ENCODE assay signal across 17 cellular contexts in the genomic region with DNA sequence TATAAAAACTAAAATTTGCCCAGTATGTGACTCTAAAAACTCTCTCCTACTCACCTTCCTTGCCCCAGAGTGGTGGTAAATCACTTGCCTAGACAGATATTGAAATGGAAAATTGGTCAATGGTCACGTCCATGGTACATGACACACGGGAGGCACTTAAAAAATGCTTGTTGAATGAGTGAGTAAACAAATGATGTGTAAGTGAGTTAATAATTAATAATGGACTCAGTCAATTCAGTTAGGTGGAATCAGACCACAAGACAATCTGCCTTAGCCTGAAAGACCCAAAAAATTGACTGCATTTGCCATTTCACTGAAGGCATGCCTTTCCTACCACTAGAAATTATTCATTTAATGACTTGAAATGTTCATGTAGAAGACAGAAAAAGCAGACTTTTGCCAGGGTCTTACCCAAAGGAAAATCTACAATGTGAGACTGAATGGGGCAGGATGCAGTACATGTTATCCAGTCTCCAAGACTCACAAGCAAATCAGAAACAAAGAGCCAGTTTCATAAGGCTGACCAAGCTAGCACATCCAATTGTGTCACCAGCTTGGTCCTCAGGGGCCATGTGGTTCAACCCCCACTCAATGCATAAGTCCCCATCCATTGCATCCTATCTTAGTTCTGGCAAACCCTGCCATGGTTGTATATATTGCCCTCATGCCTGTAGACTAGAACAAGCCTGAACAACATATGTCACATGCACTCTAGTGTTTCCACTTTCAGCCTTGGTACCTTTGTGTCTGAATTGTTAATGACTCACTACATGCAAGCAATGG.
DNase-seq lines count a peak whose midpoint lies in the region; ATAC-seq and TF ChIP-seq lines count a peak whose summit lies in the region.
"Had no signal": no experiment of that assay in that cellular context is flagged by ENCODE, and none has a peak within 500 bp of the region (broad histone marks: within the 10 kb centered on the region; RNA-seq: fewer than 3 reads in every experiment).

No MANE protein-coding gene starts in this region.

- H3K4me3 Mint-ChIP-seq in natural killer cell = no peak overlapping the region
- H3K4me3 Mint-ChIP-seq: activated CD4-positive, alpha-beta memory T cell treated with anti-CD3 and anti-CD28 coated beads, Interleukin-2, amount 10 ng/mL, durations not matched to agents 7 days and 5 days; activated naive CD4-positive, alpha-beta T cell treated with anti-CD3 and anti-CD28 coated beads, Interleukin-2, amount 10 ng/mL, durations not matched to agents 7 days and 5 days; B cell; central memory CD8-positive, alpha-beta T cell had no signal

- no peaks in the 10 kb centered on the region for H3K4me1 Mint-ChIP-seq in natural killer cell
- H3K4me1 Mint-ChIP-seq: activated CD4-positive, alpha-beta memory T cell treated with anti-CD3 and anti-CD28 coated beads, Interleukin-2, amount 10 ng/mL, durations not matched to agents 7 days and 5 days; activated naive CD4-positive, alpha-beta T cell treated with anti-CD3 and anti-CD28 coated beads, Interleukin-2, amount 10 ng/mL, durations not matched to agents 7 days and 5 days; central memory CD8-positive, alpha-beta T cell had no signal

- DNase-seq in kidney glomerular epithelial cell (lab: John Stamatoyannopoulos, UW) (peak; percentile 62), natural killer cell (no peak), pons (ENCODE audit: low spot score) (no peak), spleen (no peak), amniotic stem cell (lab: John Stamatoyannopoulos, UW) (no peak)
- DNase-seq: activated CD4-positive, alpha-beta memory T cell treated with anti-CD3 and anti-CD28 coated beads, Interleukin-2, amount 10 ng/mL, durations not matched to agents 7 days and 5 days; activated naive CD4-positive, alpha-beta T cell treated with anti-CD3 and anti-CD28 coated beads, Interleukin-2, amount 10 ng/mL, durations not matched to agents 7 days and 5 days; EL; midbrain; stimulated activated CD4-positive, alpha-beta T cell treated with anti-CD3 and anti-CD28 coated beads, Interleukin-2, amount 100 ng/mL, for 24 hours; stimulated activated naive CD4-positive, alpha-beta T cell had no signal

- no peaks in the 10 kb centered on the region for H3K36me3 Mint-ChIP-seq in natural killer cell
- H3K36me3 Mint-ChIP-seq: activated naive CD4-positive, alpha-beta T cell treated with anti-CD3 and anti-CD28 coated beads, Interleukin-2, amount 10 ng/mL, durations not matched to agents 7 days and 5 days had no signal

- TF ChIP-seq CTCF in natural killer cell (IDR thresholded peaks at IDR 0.05) (no peak), spleen (IDR thresholded peaks at IDR 0.05 in 8 of 11, conservative IDR thresholded peaks at IDR 0.05 in 3 of 11) (no peak)

- intact Hi-C loops in natural killer cell (cut with micrococcal nuclease) (no loop called here), spleen (cut with DNase I; ENCODE audit: low total_unique reads) (no loop called here)

- H3K4me3 ChIP-seq in spleen = no peak overlapping the region

- no peak overlapping the region for H3K27ac Mint-ChIP-seq in natural killer cell
- H3K27ac Mint-ChIP-seq: activated CD4-positive, alpha-beta memory T cell treated with anti-CD3 and anti-CD28 coated beads, Interleukin-2, amount 10 ng/mL, durations not matched to agents 7 days and 5 days; activated naive CD4-positive, alpha-beta T cell treated with anti-CD3 and anti-CD28 coated beads, Interleukin-2, amount 10 ng/mL, durations not matched to agents 7 days and 5 days; B cell had no signal

- ATAC-seq in GM18520 (IDR thresholded peaks at IDR 0.05; ENCODE audit: unreplicated experiment) = peak; percentile 36
- peak; percentile 59 for ATAC-seq in GM21619 (IDR thresholded peaks at IDR 0.05; ENCODE audit: unreplicated experiment)
- peak; percentile 57 for ATAC-seq in HG03342 (IDR thresholded peaks at IDR 0.05; ENCODE audit: unreplicated experiment)
- no peak for ATAC-seq in natural killer cell

- 72 to 89% (median 73%) methylated on average over 2 of the region's 2 CpGs for WGBS in spleen, 5 donors

- H3K4me1 ChIP-seq in spleen = no peaks in the 10 kb centered on the region
- H3K4me1 ChIP-seq: parathyroid adenoma had no signal

- H3K9me3 Mint-ChIP-seq in natural killer cell = peaks cover 11 to 13% of the 10 kb centered on the region in 2 donors
- H3K9me3 Mint-ChIP-seq: activated naive CD4-positive, alpha-beta T cell treated with anti-CD3 and anti-CD28 coated beads, Interleukin-2, amount 10 ng/mL, durations not matched to agents 7 days and 5 days; central memory CD8-positive, alpha-beta T cell had no signal

- H3K9me3 ChIP-seq in spleen = no peaks in the 10 kb centered on the region

- no peaks in the 10 kb centered on the region for H3K36me3 ChIP-seq in spleen

- no peaks in the 10 kb centered on the region for H3K27me3 ChIP-seq in spleen (replicated peaks in 1 of 7)

- H3K27ac ChIP-seq in spleen = no peak overlapping the region
- H3K27ac ChIP-seq: parathyroid adenoma had no signal

- no peaks in the 10 kb centered on the region for H3K27me3 Mint-ChIP-seq in natural killer cell (ENCODE audit: low read depth in 2 of 2)
- H3K27me3 Mint-ChIP-seq: activated CD4-positive, alpha-beta memory T cell treated with anti-CD3 and anti-CD28 coated beads, Interleukin-2, amount 10 ng/mL, durations not matched to agents 7 days and 5 days; activated naive CD4-positive, alpha-beta T cell treated with anti-CD3 and anti-CD28 coated beads, Interleukin-2, amount 10 ng/mL, durations not matched to agents 7 days and 5 days; B cell had no signal

- no peak for TF ChIP-seq POLR2A in spleen (IDR thresholded peaks at IDR 0.05)

Comparison
In these comparisons a context has a peak if more than half of its experiments do, and no peak if none do; other contexts are left out.
1. ATAC-seq: peak in GM18520 (single experiment), GM21619 (single experiment) and HG03342 (single experiment); none in natural killer cell (0 of 3).